In genomic region chrX:56995271-56995994, GRCh38 we compare ENCODE assay signal across 8 cellular contexts. TPM values are rescaled to one million over a fixed set of nuclear protein-coding genes. Genes with fewer than 3 reads are reported as not detected.
DNase-seq lines count a peak whose midpoint lies in the region; ATAC-seq, FAIRE-seq and TF ChIP-seq lines count a peak whose summit lies in the region.

Gene SPIN3 (minus strand): TSS chrX:56995541. CDS start chrX:56994947, 594 bp downstream.

- no peaks in the 10 kb centered on the region for H3K4me1 ChIP-seq in endothelial cell of umbilical vein (ENCODE audit: control insufficient read depth, extremely low read depth, insufficient read depth, low read length)

- H3K9me1 ChIP-seq in endothelial cell of umbilical vein (replicated peaks; ENCODE audit: control insufficient read depth, extremely low read depth, insufficient read depth, low read length) = no peaks in the 10 kb centered on the region

- intact Hi-C loops in endothelial cell of umbilical vein (cut with micrococcal nuclease) = loop anchor here (2.0 to 10.0 kb wide), 2 partner anchors 125 to 599 kb away; partner anchors contain the start of genes SPIN2B and ZXDB

- no peaks in the 10 kb centered on the region for H3K27me3 ChIP-seq in endothelial cell of umbilical vein (ENCODE audit: control insufficient read depth in 2 of 2, insufficient read depth in 2 of 2, low read length in 2 of 2)

- CTCF ChIA-PET in endothelial cell of umbilical vein (lab: Charles Lee) = interaction anchor here (0.8 to 1.2 kb wide), 2 partner anchors 8 to 17 kb away, joined by 4 read pairs; no protein-coding TSS in a partner anchor

- H2AFZ ChIP-seq in endothelial cell of umbilical vein (ENCODE audit: low read depth, low read length) = peak within 1 kb of the TSS; percentile 93

- no peaks in the 10 kb centered on the region for H4K20me1 ChIP-seq in endothelial cell of umbilical vein (replicated peaks; ENCODE audit: control insufficient read depth, extremely low read depth, insufficient read depth, low read length)

- no peak for DNase-seq in AG09309 (ENCODE audit: low read depth)
- peak; percentile 67 for DNase-seq in NCI-H748 treated with DMSO at 0.1 percent for 48 hours (lab: John Stamatoyannopoulos, UW)
- peak; percentile 14 for DNase-seq in activated CD8-positive, alpha-beta memory T cell treated with anti-CD3 and anti-CD28 coated beads, Interleukin-2, amount 50 U/mL, for 24 hours (ENCODE audit: extremely low read depth)
- DNase-seq in endothelial cell of umbilical vein (ENCODE audit: low read depth, low spot score) = peak; percentile 71
- DNase-seq in mesenteric fat pad (ENCODE audit: low spot score) = peak; percentile 90
- DNase-seq in stimulated activated CD8-positive, alpha-beta memory T cell treated with anti-CD3 and anti-CD28 coated beads, Interleukin-12 subunit alpha, Interleukin-12 subunit beta, amount 100 ng/mL, for 1 hour (ENCODE audit: low read depth) = peak; percentile 7

- peak; percentile 99 for ATAC-seq in GM19035 (IDR thresholded peaks at IDR 0.05; ENCODE audit: unreplicated experiment)
- ATAC-seq in HG03159 (IDR thresholded peaks at IDR 0.05; ENCODE audit: unreplicated experiment) = peak; percentile 95

- POLR2A ChIA-PET in endothelial cell of umbilical vein (lab: Charles Lee) = no interaction called here

- no peaks in the 10 kb centered on the region for H3K9me3 ChIP-seq in endothelial cell of umbilical vein (replicated peaks; ENCODE audit: control insufficient read depth, insufficient read depth, low read length)

- peak within 1 kb of the TSS; percentile 37 for H3K9ac ChIP-seq in endothelial cell of umbilical vein (replicated peaks; ENCODE audit: extremely low read depth, insufficient read depth, low read length)

- dilution Hi-C loops in endothelial cell of umbilical vein (cut with MboI; ENCODE audit: extremely low pct_ligation_motif_present, low sequenced_read_pairs) = no loop called here

- no peaks in the 10 kb centered on the region for H3K36me3 ChIP-seq in endothelial cell of umbilical vein (ENCODE audit: control insufficient read depth in 2 of 2, extremely low read depth in 1 of 2, insufficient read depth in 2 of 2, low read length in 2 of 2)

- H3K4me2 ChIP-seq in endothelial cell of umbilical vein (ENCODE audit: insufficient read depth, low read length) = peak within 1 kb of the TSS; percentile 77

- H3K4me3 ChIP-seq in AG09309 (ENCODE audit: control insufficient read depth, low read depth, low read length) = peak within 1 kb of the TSS; percentile 73
- H3K4me3 ChIP-seq in endothelial cell of umbilical vein (replicated peaks in 1 of 3; ENCODE audit: insufficient read depth in 1 of 3, low read depth in 1 of 3, low read length in 3 of 3) = peak within 1 kb of the TSS; percentile 61 to 65 (median 62)

- FAIRE-seq in endothelial cell of umbilical vein (lab: Jason Lieb, UNC) = peak; percentile 76

- peak; percentile 59 for TF ChIP-seq POLR2A in endothelial cell of umbilical vein (IDR thresholded peaks at IDR 0.05; ENCODE audit: low read depth, low read length)

- TF ChIP-seq CTCF in AG09309 (IDR thresholded peaks at IDR 0.05; ENCODE audit: control insufficient read depth, insufficient read depth, low read depth, low read length, missing control alignments) (no peak), endothelial cell of umbilical vein (IDR thresholded peaks at IDR 0.05; ENCODE audit: extremely low read depth in 1 of 2, insufficient read depth in 1 of 2, low read depth in 1 of 2, low read length in 2 of 2) (no peak)

- H3K79me2 ChIP-seq in endothelial cell of umbilical vein (ENCODE audit: control insufficient read depth, insufficient read depth, low read length) = no peaks in the 10 kb centered on the region

- BruUV-seq in endothelial cell of umbilical vein (replicated peaks; lab: Mats Ljungman, UMichigan) = no TSS peak

- no peak within 1 kb of the TSS for H3K27ac ChIP-seq in endothelial cell of umbilical vein (ENCODE audit: insufficient read depth, low read depth, low read length)

TF ChIP-seq in endothelial cell of umbilical vein, 7 proteins besides CTCF, POLR2A, EP300 and RAD21:
- no peak for TF ChIP-seq JUN (IDR thresholded peaks at IDR 0.05; ENCODE audit: borderline replicate concordance, insufficient read depth, insufficient read length, low read depth)
- TF ChIP-seq GATA2 (IDR thresholded peaks at IDR 0.05; ENCODE audit: insufficient read depth, insufficient read length, low read depth, low read length) = no peak
- TF ChIP-seq MYC (IDR thresholded peaks at IDR 0.05; ENCODE audit: low read depth, low read length) = peak; percentile 68
- peak; percentile 59 for TF ChIP-seq POLR2AphosphoS5 (IDR thresholded peaks at IDR 0.05; ENCODE audit: insufficient read depth, low read depth, low read length)

RNA-seq across cellular contexts. Expression of gene SPIN3, which starts in this region (rescaled TPM):
- total RNA-seq in endothelial cell of umbilical vein (6.3 TPM in 2 replicates), mesenteric fat pad (7.7 TPM)
- 2.3 and 3.0 TPM in 2 replicates for polyA plus RNA-seq in endothelial cell of umbilical vein
- polyA plus RNA-seq in endothelial cell of umbilical vein (2011; cell fraction: cytosol; rRNA removed) = 2.3 and 2.6 TPM in 2 replicates
- polyA plus RNA-seq in endothelial cell of umbilical vein (2011; cell fraction: nucleus; rRNA removed) = 17.0 and 20.3 TPM in 2 replicates
- 3.2 and 3.6 TPM in 2 replicates for polyA plus RNA-seq in endothelial cell of umbilical vein (2012)
- 5.5 and 5.6 TPM in 2 replicates for polyA minus RNA-seq in endothelial cell of umbilical vein
- 3.1 TPM for polyA minus RNA-seq in endothelial cell of umbilical vein (2011; cell fraction: cytosol; rRNA and poly(A)+ RNA removed)
- 9.0 and 13.5 TPM in 2 replicates for polyA minus RNA-seq in endothelial cell of umbilical vein (2011; cell fraction: nucleus; rRNA and poly(A)+ RNA removed)
